Comparison of ENCODE assay signal across 8 cellular contexts in genomic region chr12:26853303-26854027, GRCh38. TPM values are rescaled to one million over a fixed set of nuclear protein-coding genes. Genes with fewer than 3 reads are reported as not detected.
DNase-seq lines count a peak whose midpoint lies in the region; ATAC-seq and TF ChIP-seq lines count a peak whose summit lies in the region.

No MANE protein-coding gene starts in this region.

- peak; percentile 92 to 93 for ATAC-seq in CD4-positive, CD25-positive, alpha-beta regulatory T cell (ENCODE audit: low read depth in 2 of 2)
- ATAC-seq in GM19463 (IDR thresholded peaks at IDR 0.05; ENCODE audit: unreplicated experiment): peak; percentile 58

- H3K36me3 Mint-ChIP-seq in CD4-positive, CD25-positive, alpha-beta regulatory T cell: no peaks in the 10 kb centered on the region
- H3K36me3 Mint-ChIP-seq in activated T-helper 2 cell treated with anti-CD3 and anti-CD28 coated beads, Interferon-gamma antibody, Interleukin-2, Interleukin-4, amounts not matched to agents 10 μg/mL and 5 μg/mL and 100 μg/mL, durations not matched to agents 14 hours and 24 hours and 36 hours (ENCODE audit: low read depth): no peaks in the 10 kb centered on the region

- H2AFZ ChIP-seq in osteoblast (ENCODE audit: low read length): peak overlapping the region; percentile 47

- intact Hi-C loops in activated T-helper 2 cell treated with anti-CD3 and anti-CD28 coated beads, Interferon-gamma antibody, Interleukin-2, Interleukin-4, amounts not matched to agents 10 μg/mL and 5 μg/mL and 100 μg/mL, durations not matched to agents 14 hours and 24 hours and 36 hours (cut with micrococcal nuclease): loop anchor here (1.0 to 10.0 kb wide), 5 partner anchors 13 to 451 kb away; partner anchors contain the start of genes ITPR2 and TM7SF3
- intact Hi-C loops in thyroid gland (cut with DNase I): loop anchor here (5.0 kb wide), 1 partner anchor 34 kb away; no protein-coding TSS in a partner anchor

- whole genome bisulfite sequencing in thyroid gland, 2 donors: 36 to 40% methylated on average over 12 of the region's 12 CpGs

- H3K4me3 ChIP-seq in CD4-positive, CD25-positive, alpha-beta regulatory T cell (ENCODE audit: low read depth, low read length): no peak overlapping the region
- H3K4me3 ChIP-seq in fibroblast of villous mesenchyme (ENCODE audit: low read depth, low read length): no peak overlapping the region
- no peak overlapping the region for H3K4me3 ChIP-seq in osteoblast (ENCODE audit: insufficient read depth, low read length)
- H3K4me3 ChIP-seq in thyroid gland (replicated peaks in 1 of 3): no peak overlapping the region

- no peaks in the 10 kb centered on the region for H3K36me3 ChIP-seq in CD4-positive, CD25-positive, alpha-beta regulatory T cell (ENCODE audit: control insufficient read depth, insufficient read depth, low read length)
- H3K36me3 ChIP-seq in osteoblast (ENCODE audit: insufficient read depth, low read length): no peaks in the 10 kb centered on the region
- no peaks in the 10 kb centered on the region for H3K36me3 ChIP-seq in thyroid gland

- H3K79me2 ChIP-seq in osteoblast (ENCODE audit: insufficient read depth, low read length): no peaks in the 10 kb centered on the region

- no peaks in the 10 kb centered on the region for H4K20me1 ChIP-seq in osteoblast (ENCODE audit: insufficient read depth, low read length)

- H3K4me1 ChIP-seq in CD4-positive, CD25-positive, alpha-beta regulatory T cell (ENCODE audit: control insufficient read depth, insufficient read depth, low read length, poor library complexity, severe bottlenecking): no peaks in the 10 kb centered on the region
- H3K4me1 ChIP-seq in osteoblast (ENCODE audit: insufficient read depth, low read length) (no peaks in the 10 kb centered on the region), thyroid gland (peaks cover 0 to 4% of the 10 kb centered on the region in 2 donors)

- no peak overlapping the region for H3K4me2 ChIP-seq in osteoblast (ENCODE audit: insufficient read depth, low read length)

- peaks cover 5% of the 10 kb centered on the region for H3K27me3 Mint-ChIP-seq in CD4-positive, CD25-positive, alpha-beta regulatory T cell
- peaks cover 9% of the 10 kb centered on the region for H3K27me3 Mint-ChIP-seq in activated T-helper 2 cell treated with anti-CD3 and anti-CD28 coated beads, Interferon-gamma antibody, Interleukin-2, Interleukin-4, amounts not matched to agents 10 μg/mL and 5 μg/mL and 100 μg/mL, durations not matched to agents 14 hours and 24 hours and 36 hours (ENCODE audit: low read depth)

- peak; percentile 45 to 81 (median 75) for DNase-seq in CD4-positive, CD25-positive, alpha-beta regulatory T cell
- DNase-seq in KG1 (lab: John Stamatoyannopoulos, UW): peak; percentile 80
- DNase-seq in RPMI7951 (ENCODE audit: low read depth): peak; percentile 51
- DNase-seq in activated T-helper 2 cell treated with anti-CD3 and anti-CD28 coated beads, Interferon-gamma antibody, Interleukin-2, Interleukin-4, amounts not matched to agents 10 μg/mL and 5 μg/mL and 100 μg/mL, durations not matched to agents 14 hours and 24 hours and 36 hours (ENCODE audit: low spot score): peak; percentile 53
- DNase-seq in fibroblast of villous mesenchyme (ENCODE audit: low read depth): peak; percentile 68
- peak; percentile 27 for DNase-seq in osteoblast (ENCODE audit: insufficient read length, low spot score, missing footprints)
- peak; percentile 65 to 69 for DNase-seq in thyroid gland

- TF ChIP-seq CTCF in fibroblast of villous mesenchyme (IDR thresholded peaks at IDR 0.05; ENCODE audit: insufficient read depth, low read depth, low read length) (peak; percentile 92), osteoblast (IDR thresholded peaks at IDR 0.05; ENCODE audit: extremely low read depth, low read depth, low read length) (peak; percentile 92), thyroid gland (IDR thresholded peaks at IDR 0.05) (peak; percentile 44 to 93 (median 86))

- peak overlapping the region in 2 of 3 donors; percentile 13 to 54 for H3K27ac Mint-ChIP-seq in CD4-positive, CD25-positive, alpha-beta regulatory T cell
- H3K27ac Mint-ChIP-seq in activated T-helper 2 cell treated with anti-CD3 and anti-CD28 coated beads, Interferon-gamma antibody, Interleukin-2, Interleukin-4, amounts not matched to agents 10 μg/mL and 5 μg/mL and 100 μg/mL, durations not matched to agents 14 hours and 24 hours and 36 hours: no peak overlapping the region

- no peaks in the 10 kb centered on the region for H3K9me3 ChIP-seq in CD4-positive, CD25-positive, alpha-beta regulatory T cell (ENCODE audit: control insufficient read depth in 2 of 2, low read length in 2 of 2)
- H3K9me3 ChIP-seq in osteoblast (ENCODE audit: low read depth, low read length) (no peaks in the 10 kb centered on the region), thyroid gland (no peaks in the 10 kb centered on the region)

- H3K4me3 Mint-ChIP-seq in CD4-positive, CD25-positive, alpha-beta regulatory T cell: no peak overlapping the region
- no peak overlapping the region for H3K4me3 Mint-ChIP-seq in activated T-helper 2 cell treated with anti-CD3 and anti-CD28 coated beads, Interferon-gamma antibody, Interleukin-2, Interleukin-4, amounts not matched to agents 10 μg/mL and 5 μg/mL and 100 μg/mL, durations not matched to agents 14 hours and 24 hours and 36 hours (ENCODE audit: low read depth)

- no peaks in the 10 kb centered on the region for H3K4me1 Mint-ChIP-seq in CD4-positive, CD25-positive, alpha-beta regulatory T cell
- no peaks in the 10 kb centered on the region for H3K4me1 Mint-ChIP-seq in activated T-helper 2 cell treated with anti-CD3 and anti-CD28 coated beads, Interferon-gamma antibody, Interleukin-2, Interleukin-4, amounts not matched to agents 10 μg/mL and 5 μg/mL and 100 μg/mL, durations not matched to agents 14 hours and 24 hours and 36 hours (ENCODE audit: low read depth)

- H3K27ac ChIP-seq in CD4-positive, CD25-positive, alpha-beta regulatory T cell (ENCODE audit: insufficient read depth, low read length, poor library complexity, severe bottlenecking): no peak overlapping the region
- H3K27ac ChIP-seq in osteoblast (ENCODE audit: low read depth, low read length) (no peak overlapping the region), thyroid gland (no peak overlapping the region)

- no peak for TF ChIP-seq POLR2A in thyroid gland (IDR thresholded peaks at IDR 0.05)

- H3K9me3 Mint-ChIP-seq in CD4-positive, CD25-positive, alpha-beta regulatory T cell: no peaks in the 10 kb centered on the region
- H3K9me3 Mint-ChIP-seq in activated T-helper 2 cell treated with anti-CD3 and anti-CD28 coated beads, Interferon-gamma antibody, Interleukin-2, Interleukin-4, amounts not matched to agents 10 μg/mL and 5 μg/mL and 100 μg/mL, durations not matched to agents 14 hours and 24 hours and 36 hours: no peaks in the 10 kb centered on the region

- H3K27me3 ChIP-seq in CD4-positive, CD25-positive, alpha-beta regulatory T cell (ENCODE audit: control insufficient read depth, insufficient read depth, low read length): peaks cover 13% of the 10 kb centered on the region
- H3K27me3 ChIP-seq in osteoblast (ENCODE audit: insufficient read depth, low read length) (peaks cover 20% of the 10 kb centered on the region), thyroid gland (no peaks in the 10 kb centered on the region)

RNA-seq across cellular contexts. Expression of gene ITPR2, which starts 20.5 kb away (rescaled TPM):
- total RNA-seq in CD4-positive, CD25-positive, alpha-beta regulatory T cell: 54.1 TPM
- polyA plus RNA-seq in CD4-positive, CD25-positive, alpha-beta regulatory T cell: 10 to 100 TPM in 3 of 4 donors, 1 to 10 TPM in 1; 9.9 to 15.8 (median 11.3) TPM
- total RNA-seq in RPMI7951 (2014; rRNA removed; shearing (Covaris generic)): 9.6 and 10.1 TPM in 2 replicates
- total RNA-seq in activated T-helper 2 cell treated with anti-CD3 and anti-CD28 coated beads, Interferon-gamma antibody, Interleukin-2, Interleukin-4, amounts not matched to agents 10 μg/mL and 5 μg/mL and 100 μg/mL, durations not matched to agents 14 hours and 24 hours and 36 hours: 49.3 and 49.6 TPM in 2 replicates
- total RNA-seq in fibroblast of villous mesenchyme: 56.0 and 77.7 TPM in 2 replicates
- total RNA-seq in osteoblast: 19.2 and 21.2 TPM in 2 replicates
- total RNA-seq in thyroid gland: 10 to 100 TPM; 24.4 to 39.7 (median 33.7) TPM

Comparison
In these comparisons a context has a peak if more than half of its experiments do, and no peak if none do; other contexts are left out.
1. DNase-seq: peak in every context shown above with its lines; median percentile 80 in KG1; 75 in CD4-positive, CD25-positive, alpha-beta regulatory T cell; 68 in fibroblast of villous mesenchyme; 67 in thyroid gland; 53 in activated T-helper 2 cell treated with anti-CD3 and anti-CD28 coated beads, Interferon-gamma antibody, Interleukin-2, Interleukin-4, amounts not matched to agents 10 μg/mL and 5 μg/mL and 100 μg/mL, durations not matched to agents 14 hours and 24 hours and 36 hours; 51 in RPMI7951; 27 in osteoblast.